ENCODE assay signal across 8 cellular contexts in genomic region chr10:72297968-72298773, GRCh38. TPM values are rescaled to one million over a fixed set of nuclear protein-coding genes. Genes with fewer than 3 reads are reported as not detected.
DNase-seq lines count a peak whose midpoint lies in the region; ATAC-seq and TF ChIP-seq lines count a peak whose summit lies in the region.

No MANE protein-coding gene starts in this region.

- peak overlapping the region; percentile 64 for H3K4me3 ChIP-seq in AG04449 (ENCODE audit: low read depth, low read length)

- POLR2A ChIA-PET in AG04449 (lab: Yijun Ruan, JAX): interaction anchor here (0.9 to 2.7 kb wide), 7 partner anchors 10 to 24 kb away, joined by 3 to 44 read pairs (median 4); partner anchors contain the start of gene DDIT4

- no peak for TF ChIP-seq CTCF in AG04449 (IDR thresholded peaks at IDR 0.05; ENCODE audit: insufficient read depth, low read length, missing control alignments)

- peak; percentile 70 for ATAC-seq in GM18870 (IDR thresholded peaks at IDR 0.05; ENCODE audit: unreplicated experiment)
- peak; percentile 77 for ATAC-seq in HG03108 (IDR thresholded peaks at IDR 0.05; ENCODE audit: unreplicated experiment)

- CTCF ChIA-PET in AG04449 (lab: Yijun Ruan, JAX): interaction anchor here (1.9 kb wide), 1 partner anchor 10 kb away, joined by 5 read pairs; no protein-coding TSS in a partner anchor

- peak; percentile 87 for DNase-seq in AG04449 (ENCODE audit: low read depth, low spot score)
- peak; percentile 82 for DNase-seq in NCI-H2196 (lab: John Stamatoyannopoulos, UW; ENCODE audit: unreplicated experiment)
- peak; percentile 84 for DNase-seq in activated CD4-positive, alpha-beta T cell treated with anti-CD3 and anti-CD28 coated beads for 1 hour
- DNase-seq in cerebellum (ENCODE audit: low spot score): peak; percentile 99
- peak; percentile 99 for DNase-seq in kidney tubule cell (ENCODE audit: low spot score)
- DNase-seq in stimulated activated CD4-positive, alpha-beta T cell treated with anti-CD3 and anti-CD28 coated beads, Interleukin-1b, Interleukin-23, amount 100 ng/mL, for 1 hour (ENCODE audit: low read depth in 2 of 2): peak; percentile 74 to 81

RNA-seq across cellular contexts. Expression of gene DDIT4, which starts 24.4 kb away (rescaled TPM):
- total RNA-seq in cerebellum: 60.5 TPM

RNA-seq across cellular contexts. Expression of gene DNAJB12, which starts 56.5 kb away (rescaled TPM):
- 16.1 TPM for total RNA-seq in cerebellum

Comparison
In these comparisons a context has a peak if more than half of its experiments do, and no peak if none do; other contexts are left out.
1. Peak in every context shown above with its lines: DNase-seq, ATAC-seq and H3K4me3 ChIP-seq.